9 cellular contexts compared by ENCODE assay signal in genomic region chr6:54244430-54244829, GRCh38.
DNase-seq lines count a peak whose midpoint lies in the region; ATAC-seq and TF ChIP-seq lines count a peak whose summit lies in the region.
"Had no signal": no experiment of that assay in that cellular context is flagged by ENCODE, and none has a peak within 500 bp of the region (broad histone marks: within the 10 kb centered on the region; RNA-seq: fewer than 3 reads in every experiment).

No MANE protein-coding gene starts in this region.

- no peaks in the 10 kb centered on the region for H3K4me1 Mint-ChIP-seq in stimulated activated memory B cell treated with anti-CD40 and anti-IgM and Interleukin-4, amounts not matched to agents 10 μg/mL and 1 μg/mL and 100 μg/mL, for 72 hours
- H3K4me1 Mint-ChIP-seq: CD4-positive, CD25-positive, alpha-beta regulatory T cell had no signal

- peak; percentile 11 for DNase-seq in NCI-H1694 treated with DMSO at 0.1 percent for 48 hours (lab: John Stamatoyannopoulos, UW)
- no peak for DNase-seq in NCI-H1694 (lab: John Stamatoyannopoulos, UW)
- DNase-seq in NCI-H526 treated with DMSO at 0.1 percent for 48 hours (lab: John Stamatoyannopoulos, UW), result peak; percentile 7
- peak; percentile 3 for DNase-seq in erythroblast (lab: John Stamatoyannopoulos, UW)
- peak; percentile 52 for DNase-seq in superior temporal gyrus (ENCODE audit: extremely low spot score)
- DNase-seq in activated naive CD4-positive, alpha-beta T cell treated with anti-CD3 and anti-CD28 coated beads, Interleukin-2, amount 50 U/mL, for 16 hours, result no peak
- no peak for DNase-seq in T-helper 1 cell
- DNase-seq: CD4-positive, CD25-positive, alpha-beta regulatory T cell had no signal

- ATAC-seq in stimulated activated memory B cell treated with anti-CD40 and anti-IgM and Interleukin-4, amounts not matched to agents 10 μg/mL and 1 μg/mL and 100 μg/mL, for 72 hours, result no peak

- no peak overlapping the region for H3K27ac Mint-ChIP-seq in stimulated activated memory B cell treated with anti-CD40 and anti-IgM and Interleukin-4, amounts not matched to agents 10 μg/mL and 1 μg/mL and 100 μg/mL, for 72 hours

- H3K4me3 Mint-ChIP-seq in stimulated activated memory B cell treated with anti-CD40 and anti-IgM and Interleukin-4, amounts not matched to agents 10 μg/mL and 1 μg/mL and 100 μg/mL, for 72 hours, result no peak overlapping the region
- H3K4me3 Mint-ChIP-seq: CD4-positive, CD25-positive, alpha-beta regulatory T cell had no signal

- H3K27me3 Mint-ChIP-seq in stimulated activated memory B cell treated with anti-CD40 and anti-IgM and Interleukin-4, amounts not matched to agents 10 μg/mL and 1 μg/mL and 100 μg/mL, for 72 hours, result no peaks in the 10 kb centered on the region
- H3K27me3 Mint-ChIP-seq: CD4-positive, CD25-positive, alpha-beta regulatory T cell had no signal

- no peaks in the 10 kb centered on the region for H3K36me3 Mint-ChIP-seq in stimulated activated memory B cell treated with anti-CD40 and anti-IgM and Interleukin-4, amounts not matched to agents 10 μg/mL and 1 μg/mL and 100 μg/mL, for 72 hours
- H3K36me3 Mint-ChIP-seq: CD4-positive, CD25-positive, alpha-beta regulatory T cell had no signal

- TF ChIP-seq POLR2A in erythroblast (IDR thresholded peaks at IDR 0.05; ENCODE audit: low read length), result no peak

- H3K9me3 Mint-ChIP-seq in stimulated activated memory B cell treated with anti-CD40 and anti-IgM and Interleukin-4, amounts not matched to agents 10 μg/mL and 1 μg/mL and 100 μg/mL, for 72 hours, result no peaks in the 10 kb centered on the region

Comparison
In these comparisons a context has a peak if more than half of its experiments do, and no peak if none do; other contexts are left out.
1. DNase-seq: peak in NCI-H1694 treated with DMSO at 0.1 percent for 48 hours (single experiment), NCI-H526 treated with DMSO at 0.1 percent for 48 hours (single experiment), erythroblast (2 of 2) and superior temporal gyrus (single experiment); none in NCI-H1694 (single experiment), activated naive CD4-positive, alpha-beta T cell treated with anti-CD3 and anti-CD28 coated beads, Interleukin-2, amount 50 U/mL, for 16 hours (single experiment) and T-helper 1 cell (0 of 5).